10 cellular contexts compared by ENCODE assay signal in the genomic region with DNA sequence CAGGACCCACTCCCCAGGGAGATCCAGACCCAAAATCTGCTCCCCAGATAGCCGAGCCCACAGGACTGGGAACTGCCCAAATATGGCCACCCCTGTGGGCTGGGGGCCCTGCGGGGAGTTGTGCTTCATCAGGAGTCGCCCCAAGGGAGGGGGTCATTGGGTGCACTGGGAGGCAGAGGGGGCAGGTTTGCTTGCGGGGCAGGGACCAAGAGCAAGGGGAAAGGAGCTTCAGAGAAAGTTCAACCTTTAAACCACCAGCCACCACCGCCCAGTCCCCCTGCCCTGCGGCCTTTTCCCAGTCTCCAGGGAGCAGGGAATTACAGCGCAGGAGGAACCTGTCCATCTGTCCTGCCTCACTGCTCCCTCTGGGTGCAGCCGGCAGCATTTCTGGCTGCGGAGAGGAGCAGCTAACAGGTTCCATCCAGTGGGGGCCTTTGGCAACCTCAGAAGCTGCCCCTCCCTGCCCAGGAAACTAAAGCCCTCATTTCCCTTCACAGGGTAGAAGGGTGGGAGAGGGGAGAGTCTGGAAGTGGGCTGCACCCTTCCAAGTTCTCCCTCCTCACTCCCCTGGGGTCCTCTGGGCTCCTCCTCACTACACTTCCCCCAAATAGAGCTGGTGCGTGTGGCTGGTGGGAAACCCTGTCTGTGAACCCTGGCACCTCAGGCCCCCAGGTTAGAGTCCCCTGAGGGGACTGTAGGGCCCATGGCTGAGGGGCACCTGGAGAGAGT. TPM values are rescaled to one million over a fixed set of nuclear protein-coding genes. Genes with fewer than 3 reads are reported as not detected.
DNase-seq lines count a peak whose midpoint lies in the region; ATAC-seq and TF ChIP-seq lines count a peak whose summit lies in the region.
"Had no signal": no experiment of that assay in that cellular context is flagged by ENCODE, and none has a peak within 500 bp of the region (broad histone marks: within the 10 kb centered on the region; RNA-seq: fewer than 3 reads in every experiment).

No MANE protein-coding gene starts in this region.

- TF ChIP-seq CTCF in endodermal cell (conservative IDR thresholded peaks at IDR 0.05) (no peak), sigmoid colon (IDR thresholded peaks at IDR 0.05) (peak in 1 of 4 experiments; percentile 10)

- H3K4me1 Mint-ChIP-seq in CD8-positive, alpha-beta memory T cell, result peaks cover 21 to 36% (median 32%) of the 10 kb centered on the region in 3 donors
- H3K4me1 Mint-ChIP-seq in endodermal cell, result peaks cover 2% of the 10 kb centered on the region

- peak overlapping the region in 7 of 8 donors; percentile 85 to 99 (median 97) for H3K27ac Mint-ChIP-seq in CD8-positive, alpha-beta memory T cell
- no peak overlapping the region for H3K27ac Mint-ChIP-seq in endodermal cell

- no peaks in the 10 kb centered on the region for H3K27me3 ChIP-seq in CD8-positive, alpha-beta memory T cell (ENCODE audit: insufficient read depth, low read length, poor library complexity, severe bottlenecking)
- H3K27me3 ChIP-seq in endodermal cell (ENCODE audit: control insufficient read depth, insufficient read depth, low read length, poor library complexity, severe bottlenecking), result no peaks in the 10 kb centered on the region
- H3K27me3 ChIP-seq in sigmoid colon, result no peaks in the 10 kb centered on the region

- peak overlapping the region; percentile 59 for H3K4me3 ChIP-seq in CD8-positive, alpha-beta memory T cell (ENCODE audit: low read length)
- peak overlapping the region; percentile 3; the same call in 1 of the 2 replicates for H3K4me3 ChIP-seq in SK-N-MC
- H3K4me3 ChIP-seq in endodermal cell (ENCODE audit: low read length), result no peak overlapping the region
- H3K4me3 ChIP-seq in sigmoid colon, result peak overlapping the region in 3 of 4 donors; percentile 11 to 27 (median 18)

- H3K9me3 ChIP-seq in CD8-positive, alpha-beta memory T cell (ENCODE audit: low read length), result no peaks in the 10 kb centered on the region
- H3K9me3 ChIP-seq in SK-N-MC (ENCODE audit: low read depth, low read length) (no peaks in the 10 kb centered on the region), endodermal cell (ENCODE audit: control insufficient read depth, low read length) (no peaks in the 10 kb centered on the region), sigmoid colon (no peaks in the 10 kb centered on the region)

- H3K36me3 ChIP-seq in CD8-positive, alpha-beta memory T cell (ENCODE audit: insufficient read depth, low read length), result no peaks in the 10 kb centered on the region
- H3K36me3 ChIP-seq in SK-N-MC (ENCODE audit: insufficient read depth, low read length) (peaks cover 20% of the 10 kb centered on the region; the same call in 1 of the 2 replicates), endodermal cell (ENCODE audit: control insufficient read depth, insufficient read depth, low read length) (peaks cover 15% of the 10 kb centered on the region), sigmoid colon (peaks cover 4 to 42% (median 16%) of the 10 kb centered on the region in 4 donors)

- WGBS in endodermal cell (ENCODE audit: insufficient coverage in 1 of 2, insufficient read length in 1 of 2), 2 experiments, result 67 to 89% methylated on average over 3 to 10 of the region's 10 CpGs
- 60 to 78% methylated on average over 10 of the region's 10 CpGs for WGBS in sigmoid colon, 2 donors

- H3K9me3 Mint-ChIP-seq in CD8-positive, alpha-beta memory T cell, result no peaks in the 10 kb centered on the region
- H3K9me3 Mint-ChIP-seq in endodermal cell, result no peaks in the 10 kb centered on the region

- CTCF ChIA-PET in CD8-positive, alpha-beta memory T cell (lab: Charles Lee), result interaction anchor here (0.7 to 4.4 kb wide), 3 partner anchors 13 to 269 kb away, joined by 3 to 19 read pairs (median 3); a partner anchor contains a TSS

- no peak for TF ChIP-seq POLR2A in sigmoid colon (IDR thresholded peaks at IDR 0.05)

- H3K9ac ChIP-seq in SK-N-MC (ENCODE audit: insufficient read length) (no peak overlapping the region), endodermal cell (ENCODE audit: extremely low read depth, low read length, poor library complexity, severe bottlenecking) (no peak overlapping the region)

- peaks cover 0 to 16% (median 0%) of the 10 kb centered on the region in 3 donors for H3K36me3 Mint-ChIP-seq in CD8-positive, alpha-beta memory T cell
- peaks cover 24% of the 10 kb centered on the region for H3K36me3 Mint-ChIP-seq in endodermal cell (ENCODE audit: low read depth)

- ATAC-seq in HG03025 (IDR thresholded peaks at IDR 0.05; ENCODE audit: low FRiP score, unreplicated experiment), result no peak

- no peak for DNase-seq in CD8-positive, alpha-beta memory T cell
- DNase-seq in SK-N-MC (ENCODE audit: low read depth, low spot score) (no peak), endodermal cell (no peak), sigmoid colon (no peak), DMS79 treated with DMSO at 0.1 percent for 48 hours (lab: John Stamatoyannopoulos, UW) (no peak), epidermal melanocyte (ENCODE audit: insufficient read length, low spot score) (no peak), GOT3 (lab: John Stamatoyannopoulos, UW) (no peak)
- DNase-seq: NCI-H1417 treated with DMSO at 0.1 percent for 48 hours, SIG-M5 had no signal

- intact Hi-C loops in sigmoid colon (cut with DNase I), result no loop called here

- POLR2A ChIA-PET in CD8-positive, alpha-beta memory T cell (lab: Charles Lee), result interaction anchor here (0.7 to 1.9 kb wide), 3 partner anchors 14 to 56 kb away, joined by 3 to 8 read pairs (median 5); a partner anchor contains a TSS

- no peaks in the 10 kb centered on the region for H3K27me3 Mint-ChIP-seq in CD8-positive, alpha-beta memory T cell
- no peaks in the 10 kb centered on the region for H3K27me3 Mint-ChIP-seq in endodermal cell (ENCODE audit: insufficient read depth)

- H3K4me1 ChIP-seq in CD8-positive, alpha-beta memory T cell (ENCODE audit: insufficient read depth, low read length), result peaks cover 31% of the 10 kb centered on the region
- no peaks in the 10 kb centered on the region for H3K4me1 ChIP-seq in endodermal cell (ENCODE audit: control insufficient read depth, insufficient read depth, low read length)
- peaks cover 0 to 36% (median 33%) of the 10 kb centered on the region in 4 donors for H3K4me1 ChIP-seq in sigmoid colon

- peak overlapping the region in 6 of 7 donors; percentile 82 to 87 (median 86) for H3K4me3 Mint-ChIP-seq in CD8-positive, alpha-beta memory T cell
- no peak overlapping the region for H3K4me3 Mint-ChIP-seq in endodermal cell

- peak overlapping the region; percentile 58 for H3K27ac ChIP-seq in CD8-positive, alpha-beta memory T cell (ENCODE audit: low read depth, low read length)
- H3K27ac ChIP-seq in SK-N-MC (peak overlapping the region; percentile 85), endodermal cell (ENCODE audit: low read depth, low read length) (peak overlapping the region; percentile 38), sigmoid colon (peak overlapping the region; percentile 73 to 79 (median 76))

- no peak for TF ChIP-seq EP300 in sigmoid colon (IDR thresholded peaks at IDR 0.05)

RNA-seq across cellular contexts. Expression of a gene that starts 13.8 kb away (rescaled TPM):
- 10 to 100 TPM; 75.0 to 76.2 TPM for total RNA-seq in CD8-positive, alpha-beta memory T cell
- polyA plus RNA-seq in CD8-positive, alpha-beta memory T cell, result 4.5 TPM
- total RNA-seq in endodermal cell (10 to 100 TPM; 37.8 to 47.8 TPM), sigmoid colon (1 to 10 TPM in 3 of 4 donors, not detected in 1; 1.1 to 2.0 (median 1.4) TPM)
- polyA plus RNA-seq in endodermal cell (2013, experiment 1 of 2), result 31.3 TPM
- 31.4 TPM for polyA plus RNA-seq in endodermal cell (2013, experiment 2 of 2)
- polyA plus RNA-seq in sigmoid colon, result 10 to 100 TPM in 2 of 3 donors, 1 to 10 TPM in 1; 3.6 to 26.9 (median 13.6) TPM

RNA-seq across cellular contexts. Expression of a gene that starts 32.6 kb away (rescaled TPM):
- total RNA-seq in CD8-positive, alpha-beta memory T cell, result 10 to 100 TPM; 77.3 to 81.0 TPM
- polyA plus RNA-seq in CD8-positive, alpha-beta memory T cell, result 1.5 TPM
- total RNA-seq in endodermal cell (10 to 100 TPM; 62.1 to 73.8 TPM), sigmoid colon (10 to 100 TPM; 33.6 to 36.6 (median 35.2) TPM)
- polyA plus RNA-seq in endodermal cell (2013, experiment 1 of 2), result 58.6 TPM
- 60.1 TPM for polyA plus RNA-seq in endodermal cell (2013, experiment 2 of 2)
- 10 to 100 TPM; 43.2 to 59.1 (median 51.3) TPM for polyA plus RNA-seq in sigmoid colon

RNA-seq across cellular contexts. Expression of a gene that starts 55.8 kb away (rescaled TPM):
- total RNA-seq in CD8-positive, alpha-beta memory T cell, result 1 to 10 TPM; 5.8 TPM
- polyA plus RNA-seq in CD8-positive, alpha-beta memory T cell, result 0.81 TPM
- 10 to 100 TPM; 70.8 to 82.6 TPM for total RNA-seq in endodermal cell
- 61.7 TPM for polyA plus RNA-seq in endodermal cell (2013, experiment 1 of 2)
- polyA plus RNA-seq in endodermal cell (2013, experiment 2 of 2), result 51.6 TPM
- 10 to 100 TPM; 11.1 to 37.5 (median 19.1) TPM for total RNA-seq in sigmoid colon
- polyA plus RNA-seq in sigmoid colon, result 10 to 100 TPM in 1 of 3 donors, 1 to 10 TPM in 2; 3.0 to 28.8 (median 4.6) TPM

RNA-seq across cellular contexts. Expression of a gene that starts 59.7 kb away (rescaled TPM):
- 100 to 1,000 TPM in 1 of 2 experiments, 10 to 100 TPM in 1; 97.8 to 105 TPM for total RNA-seq in CD8-positive, alpha-beta memory T cell
- polyA plus RNA-seq in CD8-positive, alpha-beta memory T cell, result 2.8 TPM
- total RNA-seq in endodermal cell, result 100 to 1,000 TPM in 1 of 2 donors, 10 to 100 TPM in 1; 94.2 to 126 TPM
- polyA plus RNA-seq in endodermal cell (2013, experiment 1 of 2), result 66.5 TPM
- 71.4 TPM for polyA plus RNA-seq in endodermal cell (2013, experiment 2 of 2)
- 10 to 100 TPM in 3 of 4 donors, 1 to 10 TPM in 1; 8.7 to 28.2 (median 11.9) TPM for total RNA-seq in sigmoid colon
- polyA plus RNA-seq in sigmoid colon, result 10 to 100 TPM; 15.6 to 40.9 (median 22.4) TPM

Comparison
In these comparisons a context has a peak if more than half of its experiments do, and no peak if none do; other contexts are left out.
1. RNA of a gene that starts 13.8 kb away (total RNA-seq): 75.0 to 76.2 TPM in CD8-positive, alpha-beta memory T cell and 37.8 to 47.8 TPM in endodermal cell; 1.1 to 2.0 TPM in sigmoid colon; every median in the first group is over 10 times any median in the second.
2. Peak in every context shown above with its lines, with median percentiles within 50 percentile points of each other: H3K27ac ChIP-seq.